ENCODE assay signal across 2 cellular contexts in the genomic region with DNA sequence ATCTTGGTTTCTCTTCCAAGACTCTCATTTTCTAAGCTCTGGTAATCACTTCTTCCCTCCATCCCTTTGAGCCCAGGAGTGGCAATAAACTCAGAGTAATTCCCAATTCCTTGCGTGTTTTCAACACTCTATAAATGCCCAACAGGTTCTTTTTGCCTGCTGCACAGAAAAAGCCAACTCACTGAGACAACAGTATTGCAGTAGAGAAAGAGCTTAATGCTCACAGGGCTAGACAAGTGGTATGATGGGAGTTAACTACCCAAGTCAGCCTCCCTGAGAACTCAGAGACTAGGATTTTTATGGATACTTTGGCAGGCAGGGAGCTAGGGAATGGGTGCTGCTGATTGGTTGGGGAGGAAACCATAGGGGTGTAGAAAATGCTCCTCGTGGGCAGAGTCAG.
TF ChIP-seq lines count a peak whose summit lies in the region.

No MANE protein-coding gene starts in this region.

TF ChIP-seq in HepG2, 621 proteins besides CTCF, POLR2A, EP300 and RAD21 (continued from another document):
- TF ChIP-seq KDM5A (IDR thresholded peaks at IDR 0.05; ENCODE audit: borderline replicate concordance, low read length) (peak; percentile 36; the same call in 1 of the 2 replicates), EED (CRISPR knock-in tag; IDR thresholded peaks at IDR 0.05) (no peak), CBX5 (CRISPR knock-in tag; IDR thresholded peaks at IDR 0.05; ENCODE audit: borderline replicate concordance) (peak; percentile 45; the same call in 1 of the 2 replicates)

TF ChIP-seq in GM12878, 131 proteins besides CTCF, POLR2A, EP300 and RAD21 (continued from another document):
- TF ChIP-seq BCL11A (IDR thresholded peaks at IDR 0.05; ENCODE audit: low read depth, low read length), result no peak
